1 cellular context compared by ENCODE assay signal in genomic region chr10:4382811-4383210, GRCh38.
TF ChIP-seq lines count a peak whose summit lies in the region.

No MANE protein-coding gene starts in this region.

TF ChIP-seq in IMR-90, 13 proteins besides CTCF, POLR2A, EP300 and RAD21:
- no peak for TF ChIP-seq FOS (IDR thresholded peaks at IDR 0.05; ENCODE audit: low read depth, low read length)
- TF ChIP-seq NFE2L2 (IDR thresholded peaks at IDR 0.05; ENCODE audit: low read depth, low read length), result no peak
- TF ChIP-seq BHLHE40 (IDR thresholded peaks at IDR 0.05; ENCODE audit: low read depth, low read length), result no peak
- TF ChIP-seq, protein P1, sequence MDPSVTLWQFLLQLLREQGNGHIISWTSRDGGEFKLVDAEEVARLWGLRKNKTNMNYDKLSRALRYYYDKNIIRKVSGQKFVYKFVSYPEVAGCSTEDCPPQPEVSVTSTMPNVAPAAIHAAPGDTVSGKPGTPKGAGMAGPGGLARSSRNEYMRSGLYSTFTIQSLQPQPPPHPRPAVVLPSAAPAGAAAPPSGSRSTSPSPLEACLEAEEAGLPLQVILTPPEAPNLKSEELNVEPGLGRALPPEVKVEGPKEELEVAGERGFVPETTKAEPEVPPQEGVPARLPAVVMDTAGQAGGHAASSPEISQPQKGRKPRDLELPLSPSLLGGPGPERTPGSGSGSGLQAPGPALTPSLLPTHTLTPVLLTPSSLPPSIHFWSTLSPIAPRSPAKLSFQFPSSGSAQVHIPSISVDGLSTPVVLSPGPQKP (IDR thresholded peaks at IDR 0.05; ENCODE audit: borderline replicate concordance, low read depth, low read length), result no peak
- TF ChIP-seq RCOR1 (IDR thresholded peaks at IDR 0.05; ENCODE audit: insufficient replicate concordance, low read length), result no peak
- no peak for TF ChIP-seq CEBPB (IDR thresholded peaks at IDR 0.05; ENCODE audit: low read depth, low read length)
- TF ChIP-seq MAZ (IDR thresholded peaks at IDR 0.05; ENCODE audit: borderline replicate concordance, low read depth, low read length), result no peak
- no peak for TF ChIP-seq CHD1 (IDR thresholded peaks at IDR 0.05; ENCODE audit: low read depth, low read length)
- no peak for TF ChIP-seq RFX5 (IDR thresholded peaks at IDR 0.05; ENCODE audit: low read depth, low read length)
- no peak for TF ChIP-seq MXI1 (IDR thresholded peaks at IDR 0.05; ENCODE audit: borderline replicate concordance, low read depth, low read length)
- TF ChIP-seq MAFK (IDR thresholded peaks at IDR 0.05; ENCODE audit: low read depth, low read length), result no peak
- TF ChIP-seq SMC3 (IDR thresholded peaks at IDR 0.05; ENCODE audit: low read depth, low read length), result no peak
- TF ChIP-seq, protein P2, sequence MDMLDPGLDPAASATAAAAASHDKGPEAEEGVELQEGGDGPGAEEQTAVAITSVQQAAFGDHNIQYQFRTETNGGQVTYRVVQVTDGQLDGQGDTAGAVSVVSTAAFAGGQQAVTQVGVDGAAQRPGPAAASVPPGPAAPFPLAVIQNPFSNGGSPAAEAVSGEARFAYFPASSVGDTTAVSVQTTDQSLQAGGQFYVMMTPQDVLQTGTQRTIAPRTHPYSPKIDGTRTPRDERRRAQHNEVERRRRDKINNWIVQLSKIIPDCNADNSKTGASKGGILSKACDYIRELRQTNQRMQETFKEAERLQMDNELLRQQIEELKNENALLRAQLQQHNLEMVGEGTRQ (IDR thresholded peaks at IDR 0.05; ENCODE audit: low read depth, low read length), result no peak
